8 cellular contexts compared by ENCODE assay signal in genomic region chr5:87266914-87267573, GRCh38. TPM values are rescaled to one million over a fixed set of nuclear protein-coding genes. Genes with fewer than 3 reads are reported as not detected.
A peak's percentile ranks its signal among the peaks of the same experiment; 100 is the strongest.
DNase-seq lines count a peak whose midpoint lies in the region; ATAC-seq lines count a peak whose summit lies in the region.

No MANE protein-coding gene starts in this region.

- H3K27ac Mint-ChIP-seq in activated T-cell treated with anti-CD3 and anti-CD28 coated beads, Interleukin-2, amount 50 U/mL, for 72 hours = peak overlapping the region; percentile 98
- peak overlapping the region; percentile 96 for H3K27ac Mint-ChIP-seq in T-cell

- H3K9me3 Mint-ChIP-seq in activated T-cell treated with anti-CD3 and anti-CD28 coated beads, Interleukin-2, amount 50 U/mL, for 72 hours = no peaks in the 10 kb centered on the region
- no peaks in the 10 kb centered on the region for H3K9me3 Mint-ChIP-seq in T-cell

- peak overlapping the region; percentile 96 for H3K9ac ChIP-seq in skeletal muscle satellite cell (ENCODE audit: low read depth, low read length)

- H3K36me3 ChIP-seq in skeletal muscle satellite cell (ENCODE audit: insufficient read depth, low read length) = no peaks in the 10 kb centered on the region

- ATAC-seq in activated T-cell treated with anti-CD3 and anti-CD28 coated beads, Interleukin-2, amount 50 U/mL, for 72 hours (replicated peaks in 1 of 2) = peak in 1 of 2 donors; percentile 0
- ATAC-seq in HG02943 (IDR thresholded peaks at IDR 0.05; ENCODE audit: low read depth, unreplicated experiment) = peak; percentile 8
- no peak for ATAC-seq in T-cell (replicated peaks in 1 of 4)

- H3K4me3 ChIP-seq in skeletal muscle satellite cell (ENCODE audit: low read length) = peak overlapping the region; percentile 100

- peaks cover 0 to 5% of the 10 kb centered on the region in 2 donors for H3K36me3 Mint-ChIP-seq in activated T-cell treated with anti-CD3 and anti-CD28 coated beads, Interleukin-2, amount 50 U/mL, for 72 hours (ENCODE audit: insufficient read depth in 2 of 2)
- H3K36me3 Mint-ChIP-seq in T-cell = peaks cover 3% of the 10 kb centered on the region

- DNase-seq in activated T-cell treated with anti-CD3 and anti-CD28 coated beads, Interleukin-2, amount 50 U/mL, for 72 hours = no peak
- DNase-seq in activated T-cell treated with anti-CD3 and anti-CD28 coated beads, Interleukin-2, amount 50 U/mL, for 1 hour = no peak
- no peak for DNase-seq in T-cell
- peak; percentile 5 for DNase-seq in germinal center (ENCODE audit: low spot score)
- DNase-seq in EL = no peak
- no peak for DNase-seq in SK-N-DZ (ENCODE audit: low spot score)

- H3K4me2 ChIP-seq in skeletal muscle satellite cell (ENCODE audit: low read length) = peak overlapping the region; percentile 84

- CTCF ChIA-PET in T-cell (lab: Charles Lee) = interaction anchor here in 1 of 2 donors (1.1 to 2.5 kb wide), 3 partner anchors 17 to 145 kb away, joined by 3 to 9 read pairs (median 3); no protein-coding TSS in a partner anchor

- H3K9me3 ChIP-seq in skeletal muscle satellite cell (replicated peaks; ENCODE audit: low read length) = no peaks in the 10 kb centered on the region

- H3K27me3 Mint-ChIP-seq in activated T-cell treated with anti-CD3 and anti-CD28 coated beads, Interleukin-2, amount 50 U/mL, for 72 hours (ENCODE audit: low read depth) = no peaks in the 10 kb centered on the region
- H3K27me3 Mint-ChIP-seq in T-cell = peaks cover 0 to 2% of the 10 kb centered on the region in 2 donors

- peaks cover 27% of the 10 kb centered on the region for H3K4me1 Mint-ChIP-seq in activated T-cell treated with anti-CD3 and anti-CD28 coated beads, Interleukin-2, amount 50 U/mL, for 72 hours (ENCODE audit: low read depth)
- peaks cover 24 to 40% (median 30%) of the 10 kb centered on the region in 3 donors for H3K4me1 Mint-ChIP-seq in T-cell

- no peaks in the 10 kb centered on the region for H3K27me3 ChIP-seq in skeletal muscle satellite cell (ENCODE audit: control insufficient read depth, insufficient read depth, low read length)

- H3K4me1 ChIP-seq in skeletal muscle satellite cell (ENCODE audit: control insufficient read depth, insufficient read depth, low read length) = peaks cover 11% of the 10 kb centered on the region

- POLR2A ChIA-PET in T-cell (lab: Charles Lee) = interaction anchor here (0.6 to 1.8 kb wide), 3 partner anchors 16 to 148 kb away, joined by 4 to 19 read pairs (median 10); no protein-coding TSS in a partner anchor

- peak overlapping the region; percentile 98 to 99 for H3K4me3 Mint-ChIP-seq in activated T-cell treated with anti-CD3 and anti-CD28 coated beads, Interleukin-2, amount 50 U/mL, for 72 hours
- peak overlapping the region; percentile 98 to 99 (median 99) for H3K4me3 Mint-ChIP-seq in T-cell

RNA-seq across cellular contexts. Expression of gene RASA1, which starts 0.6 kb away (rescaled TPM):
- 10 to 100 TPM; 26.6 to 28.2 TPM for total RNA-seq in activated T-cell treated with anti-CD3 and anti-CD28 coated beads, Interleukin-2, amount 50 U/mL, for 72 hours
- 10 to 100 TPM; 23.9 to 32.5 (median 24.7) TPM for total RNA-seq in T-cell
- 27.6 and 29.3 TPM in 2 replicates for total RNA-seq in skeletal muscle satellite cell (2012; rRNA removed)
- 20.4 and 22.5 TPM in 2 replicates for polyA plus RNA-seq in SK-N-DZ (2014; cell fraction: cytosol; rRNA removed)
- polyA plus RNA-seq in SK-N-DZ (2014; cell fraction: nucleus; rRNA removed) = 27.0 and 30.6 TPM in 2 replicates
